In the genomic region with DNA sequence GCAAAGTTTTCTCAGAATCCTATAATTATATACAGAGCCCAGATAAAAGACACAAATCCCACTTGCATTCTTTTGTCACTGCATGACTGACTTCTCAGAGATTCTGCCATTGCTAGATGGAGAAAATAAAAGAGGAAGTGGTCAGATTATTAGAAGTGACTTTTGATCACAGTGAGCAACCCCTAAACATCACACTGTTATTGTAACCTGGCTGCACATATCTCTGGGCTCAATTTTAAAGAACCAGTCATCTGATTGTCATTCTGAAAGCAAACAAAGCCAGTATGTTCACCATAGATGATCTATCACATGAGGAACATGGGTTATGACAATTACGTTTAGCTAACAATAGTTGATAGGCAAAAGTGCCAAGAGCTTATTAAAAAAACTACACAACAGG, we compare ENCODE assay signal across 14 cellular contexts. TPM values are rescaled to one million over a fixed set of nuclear protein-coding genes. Genes with fewer than 3 reads are reported as not detected.
DNase-seq lines count a peak whose midpoint lies in the region; ATAC-seq, FAIRE-seq and TF ChIP-seq lines count a peak whose summit lies in the region.
"Had no signal": no experiment of that assay in that cellular context is flagged by ENCODE, and none has a peak within 500 bp of the region (broad histone marks: within the 10 kb centered on the region; RNA-seq: fewer than 3 reads in every experiment).

No MANE protein-coding gene starts in this region.

- peaks cover 0 to 3% of the 10 kb centered on the region in 2 donors for H3K4me1 ChIP-seq in naive thymus-derived CD4-positive, alpha-beta T cell (ENCODE audit: control insufficient read depth in 2 of 2, insufficient read depth in 2 of 2, low read length in 2 of 2)
- H3K4me1 ChIP-seq in left lung = no peaks in the 10 kb centered on the region
- H3K4me1 ChIP-seq: adrenal gland had no signal

- no peaks in the 10 kb centered on the region for H3K9me3 ChIP-seq in naive thymus-derived CD4-positive, alpha-beta T cell (ENCODE audit: control insufficient read depth in 2 of 3, low read length in 3 of 3)
- no peaks in the 10 kb centered on the region for H3K9me3 ChIP-seq in left lung
- H3K9me3 ChIP-seq: adrenal gland had no signal

- no peaks in the 10 kb centered on the region for H3K27me3 ChIP-seq in naive thymus-derived CD4-positive, alpha-beta T cell (ENCODE audit: control insufficient read depth in 2 of 2, insufficient read depth in 2 of 2, low read length in 2 of 2)
- H3K27me3 ChIP-seq in left lung = no peaks in the 10 kb centered on the region
- H3K27me3 ChIP-seq: adrenal gland had no signal

- no peak for TF ChIP-seq CTCF in left lung (IDR thresholded peaks at IDR 0.05)

- peak; percentile 59 for ATAC-seq in HG02981 (IDR thresholded peaks at IDR 0.05; ENCODE audit: unreplicated experiment)
- ATAC-seq in naive thymus-derived CD4-positive, alpha-beta T cell = peak; percentile 29
- no peak for ATAC-seq in left lung
- ATAC-seq: activated CD8-positive, alpha-beta memory T cell treated with anti-CD3 and anti-CD28 coated beads, Interleukin-2, amount 10 ng/mL, durations not matched to agents 7 days and 5 days; CD8-positive, alpha-beta T cell; left cardiac atrium; Panc1 had no signal

- no peak for TF ChIP-seq POLR2A in GM12892 (IDR thresholded peaks at IDR 0.05; ENCODE audit: low read depth, low read length)
- TF ChIP-seq POLR2A in erythroblast (IDR thresholded peaks at IDR 0.05; ENCODE audit: low read length) = no peak

- POLR2A ChIA-PET in naive thymus-derived CD4-positive, alpha-beta T cell (lab: Charles Lee) = no interaction called here

- DNase-seq in GM12892 (ENCODE audit: insufficient read length) = no peak
- DNase-seq in RCC 7860 (ENCODE audit: low spot score) = peak; percentile 57
- DNase-seq in naive thymus-derived CD4-positive, alpha-beta T cell = no peak
- DNase-seq in NCI-H526 treated with DMSO at 0.1 percent for 48 hours (lab: John Stamatoyannopoulos, UW) = no peak
- DNase-seq in erythroblast (lab: John Stamatoyannopoulos, UW) = no peak
- DNase-seq in left lung = no peak
- no peak for DNase-seq in iPS-NIHi7 (ENCODE audit: extremely low spot score)
- DNase-seq: activated CD8-positive, alpha-beta memory T cell treated with anti-CD3 and anti-CD28 coated beads, Interleukin-2, amount 10 ng/mL, durations not matched to agents 7 days and 5 days; adrenal gland; CD8-positive, alpha-beta T cell; left cardiac atrium had no signal

- H3K36me3 Mint-ChIP-seq in naive thymus-derived CD4-positive, alpha-beta T cell = peaks cover 3 to 25% (median 15%) of the 10 kb centered on the region in 5 donors

- no peak overlapping the region for H3K4me3 ChIP-seq in naive thymus-derived CD4-positive, alpha-beta T cell (ENCODE audit: low read length)
- no peak overlapping the region for H3K4me3 ChIP-seq in left lung
- H3K4me3 ChIP-seq: adrenal gland had no signal

- no peak overlapping the region for H3K27ac Mint-ChIP-seq in naive thymus-derived CD4-positive, alpha-beta T cell
- H3K27ac Mint-ChIP-seq: activated CD8-positive, alpha-beta memory T cell treated with anti-CD3 and anti-CD28 coated beads, Interleukin-2, amount 10 ng/mL, durations not matched to agents 7 days and 5 days; CD8-positive, alpha-beta T cell; dendritic cell treated with granulocyte-macrophage colony-stimulating factor and Interleukin-4, amounts not matched to agents 40 ng/mL and 50 ng/mL, for 4 days had no signal

- H3K36me3 ChIP-seq in naive thymus-derived CD4-positive, alpha-beta T cell (ENCODE audit: control insufficient read depth in 2 of 3, insufficient read depth in 3 of 3, low read length in 3 of 3) = peaks cover 0 to 16% (median 4%) of the 10 kb centered on the region in 3 experiments
- H3K36me3 ChIP-seq in left lung = peaks cover 0 to 31% of the 10 kb centered on the region in 2 donors

- H3K27me3 Mint-ChIP-seq in naive thymus-derived CD4-positive, alpha-beta T cell = no peaks in the 10 kb centered on the region
- H3K27me3 Mint-ChIP-seq: activated CD8-positive, alpha-beta memory T cell treated with anti-CD3 and anti-CD28 coated beads, Interleukin-2, amount 10 ng/mL, durations not matched to agents 7 days and 5 days; dendritic cell treated with granulocyte-macrophage colony-stimulating factor and Interleukin-4, amounts not matched to agents 40 ng/mL and 50 ng/mL, for 4 days had no signal

- H3K9me3 Mint-ChIP-seq in naive thymus-derived CD4-positive, alpha-beta T cell = no peaks in the 10 kb centered on the region
- H3K9me3 Mint-ChIP-seq: CD8-positive, alpha-beta T cell; dendritic cell treated with granulocyte-macrophage colony-stimulating factor and Interleukin-4, amounts not matched to agents 40 ng/mL and 50 ng/mL, for 4 days had no signal

- H3K4me1 Mint-ChIP-seq in naive thymus-derived CD4-positive, alpha-beta T cell = peaks cover 0 to 25% (median 4%) of the 10 kb centered on the region in 7 donors

- intact Hi-C loops in naive thymus-derived CD4-positive, alpha-beta T cell (cut with micrococcal nuclease) = loop anchor here (10.0 kb wide), 2 partner anchors 97 to 497 kb away; partner anchors contain the start of gene RRAS2 (in 1 of the 2)
- intact Hi-C loops in left lung (cut with DNase I) = no loop called here

- CTCF ChIA-PET in naive thymus-derived CD4-positive, alpha-beta T cell (lab: Charles Lee) = interaction anchor here (1.0 kb wide), 1 partner anchor 143 kb away, joined by 3 read pairs; no protein-coding TSS in a partner anchor

- no peak overlapping the region for H3K4me3 Mint-ChIP-seq in naive thymus-derived CD4-positive, alpha-beta T cell
- H3K4me3 Mint-ChIP-seq: activated CD8-positive, alpha-beta memory T cell treated with anti-CD3 and anti-CD28 coated beads, Interleukin-2, amount 10 ng/mL, durations not matched to agents 7 days and 5 days; CD8-positive, alpha-beta T cell; dendritic cell treated with granulocyte-macrophage colony-stimulating factor and Interleukin-4, amounts not matched to agents 40 ng/mL and 50 ng/mL, for 4 days had no signal

- H3K27ac ChIP-seq in naive thymus-derived CD4-positive, alpha-beta T cell (ENCODE audit: low read depth, low read length) = no peak overlapping the region
- no peak overlapping the region for H3K27ac ChIP-seq in left lung
- H3K27ac ChIP-seq: adrenal gland had no signal

- peak; percentile 54 for FAIRE-seq in GM12892 (lab: Jason Lieb, UNC)
- FAIRE-seq in RCC 7860 (lab: Jason Lieb, UNC) = no peak

RNA-seq across cellular contexts. Expression of gene COPB1, which starts 47.8 kb away (rescaled TPM):
- 106 TPM for polyA plus RNA-seq in GM12892 (2012; ENCODE audit: missing spikeins)
- total RNA-seq in naive thymus-derived CD4-positive, alpha-beta T cell = 100 to 1,000 TPM in 1 of 5 experiments, 10 to 100 TPM in 4; 73.4 to 102 (median 75.9) TPM
- polyA plus RNA-seq in naive thymus-derived CD4-positive, alpha-beta T cell = 10 to 100 TPM; 57.8 to 81.2 TPM
- 100 to 1,000 TPM; 105 to 113 TPM for total RNA-seq in left lung

Comparison
In these comparisons a context has a peak if more than half of its experiments do, and no peak if none do; other contexts are left out.
1. intact Hi-C loops: an anchor here in naive thymus-derived CD4-positive, alpha-beta T cell (10.0 kb wide); none called in left lung.